Comparison of ENCODE assay signal across 15 cellular contexts in genomic region chr2:240956161-240956934, GRCh38. TPM values are rescaled to one million over a fixed set of nuclear protein-coding genes. Genes with fewer than 3 reads are reported as not detected.
DNase-seq lines count a peak whose midpoint lies in the region; TF ChIP-seq lines count a peak whose summit lies in the region.
"Had no signal": no experiment of that assay in that cellular context is flagged by ENCODE, and none has a peak within 500 bp of the region (broad histone marks: within the 10 kb centered on the region; RNA-seq: fewer than 3 reads in every experiment).

No MANE protein-coding gene starts in this region.

- H3K56ac ChIP-seq in H9 (ENCODE audit: insufficient read length, low read depth, low read length), result no peak overlapping the region

- no peak for TF ChIP-seq CTCF in H9 (conservative IDR thresholded peaks at IDR 0.05)

- no peaks in the 10 kb centered on the region for H3K9me3 Mint-ChIP-seq in H9
- no peaks in the 10 kb centered on the region for H3K9me3 Mint-ChIP-seq in activated CD4-positive, alpha-beta memory T cell treated with anti-CD3 and anti-CD28 coated beads for 36 hours
- H3K9me3 Mint-ChIP-seq: activated T-helper 17 cell treated with anti-CD3 and anti-CD28 coated beads, Interleukin-2, amount 50 U/mL, for 72 hours; GM23338 had no signal

- no peak overlapping the region for H2BK120ac ChIP-seq in H9 (ENCODE audit: low read depth, low read length, poor library complexity, severe bottlenecking)

- H4K8ac ChIP-seq in H9 (replicated peaks; ENCODE audit: insufficient read length, low read depth, low read length), result no peak overlapping the region

- H3K9me3 ChIP-seq in H9 (ENCODE audit: control insufficient read depth, low read depth, low read length), result no peaks in the 10 kb centered on the region
- H3K9me3 ChIP-seq: BLaER1 treated with 17β-estradiol and CSF1 and Interleukin-3, amounts not matched to agents 10 nM and 100 nM had no signal

- H4K5ac ChIP-seq in H9 (ENCODE audit: insufficient read length, low read depth, low read length), result no peak overlapping the region

- no peak overlapping the region for H3K4me3 Mint-ChIP-seq in H9
- no peak overlapping the region for H3K4me3 Mint-ChIP-seq in activated CD4-positive, alpha-beta memory T cell treated with anti-CD3 and anti-CD28 coated beads for 36 hours
- H3K4me3 Mint-ChIP-seq: activated T-helper 17 cell treated with anti-CD3 and anti-CD28 coated beads, Interleukin-2, amount 50 U/mL, for 72 hours; GM23338 had no signal

- peak overlapping the region in 1 of 3 experiments; percentile 55; a peak in 1 of 7 replicates for H3K27ac Mint-ChIP-seq in H9
- no peak overlapping the region for H3K27ac Mint-ChIP-seq in activated CD4-positive, alpha-beta memory T cell treated with anti-CD3 and anti-CD28 coated beads for 36 hours
- H3K27ac Mint-ChIP-seq: activated T-helper 17 cell treated with anti-CD3 and anti-CD28 coated beads, Interleukin-2, amount 50 U/mL, for 72 hours; GM23338 had no signal

- intact Hi-C loops in activated CD4-positive, alpha-beta memory T cell treated with anti-CD3 and anti-CD28 coated beads for 36 hours (cut with micrococcal nuclease), result no loop called here
- intact Hi-C loops in posterior vena cava (cut with DNase I), result no loop called here

- no peak overlapping the region for H3T11ph ChIP-seq in H9 (ENCODE audit: low read length)

- no peak overlapping the region for H3K4me2 ChIP-seq in H9 (ENCODE audit: insufficient read depth, insufficient read length, low read length)
- H3K4me2 ChIP-seq: GM23338 had no signal

- H4K91ac ChIP-seq in H9 (ENCODE audit: insufficient read length, low read depth, low read length), result no peak overlapping the region

- no peak overlapping the region for H2AFZ ChIP-seq in H9 (ENCODE audit: low read length)
- H2AFZ ChIP-seq: GM23338 had no signal

- no peak overlapping the region for H3K18ac ChIP-seq in H9 (ENCODE audit: insufficient read length, low read depth, low read length)

- H2BK20ac ChIP-seq in H9 (ENCODE audit: low read depth, low read length, poor library complexity, severe bottlenecking), result no peak overlapping the region

- DNase-seq in H9 (peak; percentile 22), islet precursor cell (peak; percentile 41), posterior vena cava (ENCODE audit: low spot score) (peak; percentile 71), NCI-H748 (lab: John Stamatoyannopoulos, UW; ENCODE audit: unreplicated experiment) (no peak), GM19240 (ENCODE audit: insufficient read length, low spot score) (no peak)
- peak; percentile 3 for DNase-seq in activated CD4-positive, alpha-beta memory T cell treated with anti-CD3 and anti-CD28 coated beads for 36 hours
- no peak for DNase-seq in activated CD4-positive, CD25-positive, alpha-beta regulatory T cell (lab: John Stamatoyannopoulos, UW)
- DNase-seq: amniotic stem cell, NCI-H187, PC-3 had no signal

- no peak overlapping the region for H2BK12ac ChIP-seq in H9 (ENCODE audit: insufficient read length, low read depth, low read length)

- no CpG with 5 or more reads among the region's 16 CpGs for WGBS in H9 (ENCODE audit: extremely low coverage, insufficient read length, low lambda C conversion rate)

- no peak overlapping the region for H3K23ac ChIP-seq in H9 (ENCODE audit: insufficient read length, low read depth, low read length)

- H2BK5ac ChIP-seq in H9 (ENCODE audit: insufficient read length, low read length), result no peak overlapping the region

- H4K20me1 ChIP-seq in H9 (ENCODE audit: control insufficient read depth, insufficient read depth, insufficient read length), result no peaks in the 10 kb centered on the region

- no peak overlapping the region for H3K4ac ChIP-seq in H9 (ENCODE audit: low read depth, low read length)

- no peaks in the 10 kb centered on the region for H3K27me3 ChIP-seq in H9 (ENCODE audit: insufficient read depth, low read length)
- H3K27me3 ChIP-seq: BLaER1 treated with 17β-estradiol and CSF1 and Interleukin-3, amounts not matched to agents 10 nM and 100 nM had no signal

- H3K4me1 Mint-ChIP-seq in H9, result peaks cover 11 to 14% of the 10 kb centered on the region in 2 experiments
- H3K4me1 Mint-ChIP-seq in activated CD4-positive, alpha-beta memory T cell treated with anti-CD3 and anti-CD28 coated beads for 36 hours (ENCODE audit: low read depth), result no peaks in the 10 kb centered on the region
- H3K4me1 Mint-ChIP-seq: activated T-helper 17 cell treated with anti-CD3 and anti-CD28 coated beads, Interleukin-2, amount 50 U/mL, for 72 hours had no signal

- CTCF ChIA-PET in activated CD4-positive, alpha-beta memory T cell treated with anti-CD3 and anti-CD28 coated beads for 36 hours (lab: Charles Lee), result no interaction called here

- H2BK15ac ChIP-seq in H9 (ENCODE audit: low read depth, low read length), result no peak overlapping the region

- H3K23me2 ChIP-seq in H9 (ENCODE audit: insufficient read length, low read depth, low read length, poor library complexity, severe bottlenecking), result no peaks in the 10 kb centered on the region

- no peaks in the 10 kb centered on the region for H3K79me1 ChIP-seq in H9 (ENCODE audit: insufficient read depth, low read depth, low read length, poor library complexity, severe bottlenecking)

- H3K14ac ChIP-seq in H9 (ENCODE audit: insufficient read depth, low read length), result no peak overlapping the region; the same call in 1 of the 2 replicates

- H2AK5ac ChIP-seq in H9 (ENCODE audit: insufficient read length, low read length), result no peak overlapping the region

- no peak overlapping the region for H3K9ac ChIP-seq in H9 (ENCODE audit: extremely low read depth, insufficient read length, low read length)
- H3K9ac ChIP-seq: BLaER1 treated with 17β-estradiol and CSF1 and Interleukin-3, amounts not matched to agents 10 nM and 100 nM had no signal

- POLR2A ChIA-PET in activated CD4-positive, alpha-beta memory T cell treated with anti-CD3 and anti-CD28 coated beads for 36 hours (lab: Charles Lee), result no interaction called here

- H3K79me2 ChIP-seq in H9 (ENCODE audit: insufficient read depth, low read length), result no peaks in the 10 kb centered on the region

- H3K36me3 Mint-ChIP-seq in H9 (ENCODE audit: insufficient read depth in 1 of 3, low read depth in 3 of 3), result no peaks in the 10 kb centered on the region
- H3K36me3 Mint-ChIP-seq in activated CD4-positive, alpha-beta memory T cell treated with anti-CD3 and anti-CD28 coated beads for 36 hours, result no peaks in the 10 kb centered on the region

- H3K27me3 Mint-ChIP-seq in H9 (ENCODE audit: low read depth), result no peaks in the 10 kb centered on the region; the same call in none of the 2 replicates
- no peaks in the 10 kb centered on the region for H3K27me3 Mint-ChIP-seq in activated CD4-positive, alpha-beta memory T cell treated with anti-CD3 and anti-CD28 coated beads for 36 hours
- H3K27me3 Mint-ChIP-seq: activated T-helper 17 cell treated with anti-CD3 and anti-CD28 coated beads, Interleukin-2, amount 50 U/mL, for 72 hours had no signal

- H3K27ac ChIP-seq in H9 (ENCODE audit: insufficient read length, low read depth, low read length), result no peak overlapping the region
- H3K27ac ChIP-seq: BLaER1 treated with 17β-estradiol and CSF1 and Interleukin-3, amounts not matched to agents 10 nM and 100 nM; epithelial cell of prostate had no signal

- no peaks in the 10 kb centered on the region; the same call in 1 of the 2 replicates for H3K4me1 ChIP-seq in H9 (ENCODE audit: insufficient read depth, low read length)

RNA-seq across cellular contexts. Expression of gene SNED1, which starts 42.1 kb away (rescaled TPM):
- total RNA-seq in H9 (2021) (1.8 and 2.5 TPM in 2 replicates), posterior vena cava (10 to 100 TPM; 39.7 to 62.7 TPM)
- total RNA-seq in activated CD4-positive, alpha-beta memory T cell treated with anti-CD3 and anti-CD28 coated beads for 36 hours, result 1 to 10 TPM; 2.6 to 3.8 TPM

RNA-seq across cellular contexts. Expression of gene CROCC2, which starts 50.2 kb away (rescaled TPM):
- total RNA-seq in H9 (2021) (not detected in 2 replicates), posterior vena cava (under 1 TPM in 1 of 2 donors, not detected in 1; 0.09 TPM)
- not detected for total RNA-seq in activated CD4-positive, alpha-beta memory T cell treated with anti-CD3 and anti-CD28 coated beads for 36 hours
- total RNA-seq: activated T-helper 17 cell treated with anti-CD3 and anti-CD28 coated beads, Interleukin-2, amount 50 U/mL, for 72 hours; GM23338; PC-3; temporal lobe had no signal

Comparison
In these comparisons a context has a peak if more than half of its experiments do, and no peak if none do; other contexts are left out.
1. DNase-seq: peak in H9 (single experiment), activated CD4-positive, alpha-beta memory T cell treated with anti-CD3 and anti-CD28 coated beads for 36 hours (single experiment), islet precursor cell (single experiment) and posterior vena cava (single experiment); none in NCI-H748 (single experiment), activated CD4-positive, CD25-positive, alpha-beta regulatory T cell (0 of 4) and GM19240 (single experiment).
2. RNA of gene SNED1, which starts 42.1 kb away (total RNA-seq): 39.7 to 62.7 TPM in posterior vena cava; 2.6 to 3.8 TPM in activated CD4-positive, alpha-beta memory T cell treated with anti-CD3 and anti-CD28 coated beads for 36 hours and 1.8 to 2.5 TPM in H9; every median in the first group is over 4 times any median in the second.